In the genomic region with DNA sequence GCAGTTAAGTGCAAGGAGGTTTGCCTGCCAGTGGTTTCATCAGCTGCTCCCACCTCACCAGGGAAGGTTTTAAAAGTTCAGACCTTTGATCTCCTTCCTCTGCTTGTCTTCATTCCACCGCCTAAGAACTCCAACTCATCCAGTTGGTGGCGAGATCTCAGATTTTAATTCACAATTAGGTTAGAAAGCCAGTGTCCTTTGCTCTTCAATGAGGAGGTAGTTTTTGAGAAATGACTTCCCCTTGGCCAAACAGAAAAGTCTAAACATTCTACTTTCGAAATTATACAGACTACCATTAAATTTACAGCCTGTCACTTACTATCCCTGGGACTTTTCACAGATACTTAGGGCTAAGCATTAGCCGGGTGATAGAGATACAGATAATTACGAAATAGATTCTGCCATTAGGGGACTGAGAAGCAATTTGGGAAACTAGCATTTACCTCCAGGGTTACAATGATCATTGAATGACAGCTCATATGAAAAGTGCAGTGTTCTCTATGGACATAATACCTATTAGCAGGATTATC, we compare ENCODE assay signal across 1 cellular context.
TF ChIP-seq lines count a peak whose summit lies in the region.

No MANE protein-coding gene starts in this region.

TF ChIP-seq in SK-N-SH treated with all-trans-retinoic acid at 6 μM for 48 hours, 23 proteins besides CTCF, POLR2A, EP300 and RAD21 (continued from another document):
- TF ChIP-seq, protein P1, sequence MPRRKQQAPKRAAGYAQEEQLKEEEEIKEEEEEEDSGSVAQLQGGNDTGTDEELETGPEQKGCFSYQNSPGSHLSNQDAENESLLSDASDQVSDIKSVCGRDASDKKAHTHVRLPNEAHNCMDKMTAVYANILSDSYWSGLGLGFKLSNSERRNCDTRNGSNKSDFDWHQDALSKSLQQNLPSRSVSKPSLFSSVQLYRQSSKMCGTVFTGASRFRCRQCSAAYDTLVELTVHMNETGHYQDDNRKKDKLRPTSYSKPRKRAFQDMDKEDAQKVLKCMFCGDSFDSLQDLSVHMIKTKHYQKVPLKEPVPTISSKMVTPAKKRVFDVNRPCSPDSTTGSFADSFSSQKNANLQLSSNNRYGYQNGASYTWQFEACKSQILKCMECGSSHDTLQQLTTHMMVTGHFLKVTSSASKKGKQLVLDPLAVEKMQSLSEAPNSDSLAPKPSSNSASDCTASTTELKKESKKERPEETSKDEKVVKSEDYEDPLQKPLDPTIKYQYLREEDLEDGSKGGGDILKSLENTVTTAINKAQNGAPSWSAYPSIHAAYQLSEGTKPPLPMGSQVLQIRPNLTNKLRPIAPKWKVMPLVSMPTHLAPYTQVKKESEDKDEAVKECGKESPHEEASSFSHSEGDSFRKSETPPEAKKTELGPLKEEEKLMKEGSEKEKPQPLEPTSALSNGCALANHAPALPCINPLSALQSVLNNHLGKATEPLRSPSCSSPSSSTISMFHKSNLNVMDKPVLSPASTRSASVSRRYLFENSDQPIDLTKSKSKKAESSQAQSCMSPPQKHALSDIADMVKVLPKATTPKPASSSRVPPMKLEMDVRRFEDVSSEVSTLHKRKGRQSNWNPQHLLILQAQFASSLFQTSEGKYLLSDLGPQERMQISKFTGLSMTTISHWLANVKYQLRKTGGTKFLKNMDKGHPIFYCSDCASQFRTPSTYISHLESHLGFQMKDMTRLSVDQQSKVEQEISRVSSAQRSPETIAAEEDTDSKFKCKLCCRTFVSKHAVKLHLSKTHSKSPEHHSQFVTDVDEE (CRISPR knock-in tag; IDR thresholded peaks at IDR 0.05), result no peak
- TF ChIP-seq ZFP3 (CRISPR knock-in tag; IDR thresholded peaks at IDR 0.05), result no peak
- no peak for TF ChIP-seq OSR1 (CRISPR knock-in tag; IDR thresholded peaks at IDR 0.05)
